26 cellular contexts compared by ENCODE assay signal in the genomic region with DNA sequence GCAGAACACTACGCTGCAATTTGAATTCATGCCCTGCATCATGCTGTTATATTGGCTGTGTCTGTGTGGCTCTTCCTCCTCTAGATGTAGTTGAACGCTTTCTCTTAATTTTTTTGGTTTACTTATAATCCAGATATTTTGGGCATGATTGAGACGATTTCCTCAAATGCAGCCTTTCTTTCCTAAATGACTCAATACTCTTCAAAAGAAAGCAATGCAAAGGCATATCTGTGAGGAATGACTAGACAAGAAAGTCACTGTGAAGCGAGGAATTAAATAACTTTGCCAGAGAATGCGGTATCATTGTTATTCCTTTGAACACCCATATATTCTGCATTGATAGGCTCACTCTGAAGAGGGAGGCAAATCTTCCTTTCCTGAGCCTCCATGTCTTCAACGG.
"Had no signal": no experiment of that assay in that cellular context is flagged by ENCODE, and none has a peak within 500 bp of the region (broad histone marks: within the 10 kb centered on the region; RNA-seq: fewer than 3 reads in every experiment).

No MANE protein-coding gene starts in this region.

- H2AFZ ChIP-seq: hepatocyte had no signal

- H3K36me3 ChIP-seq: cardiac muscle cell, neutrophil, pancreas, WERI-Rb-1 had no signal

- H3K4me3 ChIP-seq: cardiac muscle cell, hepatocyte, pancreas, psoas muscle, testis had no signal

- DNase-seq: activated CD4-positive, alpha-beta T cell treated with anti-CD3 and anti-CD28 coated beads, Interleukin-2, amount 10 ng/mL, durations not matched to agents 7 days and 5 days; activated CD4-positive, CD25-positive, alpha-beta regulatory T cell treated with anti-CD3 and anti-CD28 coated beads, Interleukin-2, amount 50 U/mL, for 72 hours; activated CD8-positive, alpha-beta T cell treated with anti-CD3 and anti-CD28 coated beads, Interleukin-2, amount 10 ng/mL, durations not matched to agents 7 days and 5 days; activated gamma-delta T cell treated with Interleukin-2 at 50 U/mL for 16 hours; amniotic stem cell; cortex of kidney; foreskin melanocyte; left ventricle myocardium superior; mammary epithelial cell; pancreas; psoas muscle; right cardiac atrium; small intestine; stimulated activated CD4-positive, alpha-beta T cell treated with anti-CD3 and anti-CD28 coated beads, Interleukin-2, amount 100 ng/mL, for 48 hours; stimulated activated naive CD4-positive, alpha-beta T cell; T-helper 1 cell; testis had no signal

- H3K27ac Mint-ChIP-seq: activated CD4-positive, alpha-beta T cell treated with anti-CD3 and anti-CD28 coated beads, Interleukin-2, amount 10 ng/mL, durations not matched to agents 7 days and 5 days; activated CD8-positive, alpha-beta T cell treated with anti-CD3 and anti-CD28 coated beads, Interleukin-2, amount 10 ng/mL, durations not matched to agents 7 days and 5 days; activated naive CD4-positive, alpha-beta T cell treated with anti-CD3 and anti-CD28 coated beads, Interleukin-2, amount 50 U/mL, for 72 hours; activated T-helper 1 cell treated with anti-CD3 and anti-CD28 coated beads, Interleukin-12 subunit alpha, Interleukin-12 subunit beta, Interleukin-2, Interleukin-4 antibody, amounts not matched to agents 30 ng/mL and 10 ng/mL and 1 ng/mL, durations not matched to agents 14 hours and 24 hours and 36 hours; mesothelial cell of epicardium; natural killer cell treated with Interleukin-12 subunit alpha and Interleukin-12 subunit beta and Interleukin-15 and Interleukin-18, amount 100 ng/mL, for 72 hours; type B pancreatic cell had no signal

- H3K4me3 Mint-ChIP-seq: activated CD4-positive, alpha-beta T cell treated with anti-CD3 and anti-CD28 coated beads, Interleukin-2, amount 10 ng/mL, durations not matched to agents 7 days and 5 days; activated CD8-positive, alpha-beta T cell treated with anti-CD3 and anti-CD28 coated beads, Interleukin-2, amount 10 ng/mL, durations not matched to agents 7 days and 5 days; activated T-helper 1 cell treated with anti-CD3 and anti-CD28 coated beads, Interleukin-12 subunit alpha, Interleukin-12 subunit beta, Interleukin-2, Interleukin-4 antibody, amounts not matched to agents 30 ng/mL and 10 ng/mL and 1 ng/mL, durations not matched to agents 14 hours and 24 hours and 36 hours; mesothelial cell of epicardium; natural killer cell treated with Interleukin-12 subunit alpha and Interleukin-12 subunit beta and Interleukin-15 and Interleukin-18, amount 100 ng/mL, for 72 hours; type B pancreatic cell had no signal

- ATAC-seq: activated CD8-positive, alpha-beta T cell treated with anti-CD3 and anti-CD28 coated beads, Interleukin-2, amount 10 ng/mL, durations not matched to agents 7 days and 5 days; activated naive CD4-positive, alpha-beta T cell treated with anti-CD3 and anti-CD28 coated beads, Interleukin-2, amount 50 U/mL, for 72 hours; left ventricle myocardium superior; pancreas; psoas muscle; right cardiac atrium had no signal

- H3K9me3 ChIP-seq: neutrophil, pancreas, psoas muscle, testis had no signal

- H3K27ac ChIP-seq: cardiac muscle cell, hepatocyte, neutrophil, pancreas, psoas muscle, testis, WERI-Rb-1 had no signal

- H3K4me1 Mint-ChIP-seq: activated CD4-positive, alpha-beta T cell treated with anti-CD3 and anti-CD28 coated beads, Interleukin-2, amount 10 ng/mL, durations not matched to agents 7 days and 5 days had no signal

- H3K27me3 ChIP-seq: cardiac muscle cell, hepatocyte, neutrophil, pancreas, testis had no signal

- H3K4me1 ChIP-seq: pancreas, psoas muscle, testis had no signal

- H3K4me2 ChIP-seq: hepatocyte had no signal
